14 cellular contexts compared by ENCODE assay signal in the genomic region with DNA sequence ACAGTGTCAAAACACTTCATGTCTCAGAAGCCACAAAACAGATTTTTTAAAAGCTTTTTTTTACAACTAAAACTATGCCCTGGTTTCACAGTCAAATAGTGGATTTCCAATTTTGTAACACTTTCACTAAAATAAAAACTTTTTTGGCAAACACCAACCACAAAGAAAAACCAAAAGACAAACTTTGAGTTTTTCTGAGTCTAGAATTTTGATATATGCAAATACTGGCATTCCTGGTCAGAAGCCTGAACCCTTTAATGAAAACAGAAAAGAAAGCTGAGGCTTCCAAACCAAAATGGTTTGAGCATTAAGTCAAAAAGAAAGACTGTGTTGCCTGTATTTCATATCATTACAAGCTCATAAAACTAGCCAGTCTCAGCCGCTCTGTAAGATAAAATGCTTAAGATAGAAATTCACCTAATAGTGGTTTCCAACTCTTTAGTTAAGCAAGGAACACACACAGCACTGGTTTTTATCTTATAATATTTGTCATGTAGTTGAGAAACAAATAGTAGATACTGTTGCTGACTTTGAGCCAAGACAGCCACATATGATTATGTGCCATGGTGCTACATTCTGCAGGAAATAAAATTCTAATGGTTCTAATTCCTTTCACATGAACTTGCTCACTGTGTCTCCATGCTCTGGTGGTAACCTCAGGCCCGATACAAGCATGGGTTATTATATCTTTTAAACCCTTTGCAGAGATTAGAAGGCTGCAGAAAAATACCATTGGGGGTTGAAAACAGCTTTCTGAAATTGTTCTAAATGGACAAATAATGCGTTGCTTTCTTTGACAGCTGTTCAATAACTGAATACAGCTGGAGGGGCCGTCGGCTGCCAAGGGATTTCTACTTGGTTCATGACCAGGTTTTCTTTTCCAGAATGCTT. TPM values are rescaled to one million over a fixed set of nuclear protein-coding genes. Genes with fewer than 3 reads are reported as not detected.
A peak's percentile ranks its signal among the peaks of the same experiment; 100 is the strongest.
DNase-seq lines count a peak whose midpoint lies in the region; ATAC-seq and TF ChIP-seq lines count a peak whose summit lies in the region.
"Had no signal": no experiment of that assay in that cellular context is flagged by ENCODE, and none has a peak within 500 bp of the region (broad histone marks: within the 10 kb centered on the region; RNA-seq: fewer than 3 reads in every experiment).

No MANE protein-coding gene starts in this region.

- H3K9me3 ChIP-seq in IMR-90 (ENCODE audit: control insufficient read depth, insufficient read depth, low read length) = no peaks in the 10 kb centered on the region
- H3K9me3 ChIP-seq in heart right ventricle = peaks cover 0 to 4% (median 0%) of the 10 kb centered on the region in 11 donors
- H3K9me3 ChIP-seq: spleen had no signal

- H2AFZ ChIP-seq in IMR-90 (replicated peaks; ENCODE audit: low read length, poor library complexity) = no peak overlapping the region

- POLR2A ChIA-PET in IMR-90 (lab: Charles Lee; ENCODE audit: unreplicated experiment) = no interaction called here
- POLR2A ChIA-PET in activated CD8-positive, alpha-beta T cell treated with anti-CD3 and anti-CD28 coated beads for 36 hours (lab: Charles Lee) = no interaction called here

- DNase-seq in IMR-90 (peak; percentile 48), astrocyte of the hippocampus (ENCODE audit: low read depth, low spot score) (peak; percentile 62), heart right ventricle (peak; percentile 41), KG1 (lab: John Stamatoyannopoulos, UW) (no peak)
- no peak for DNase-seq in activated CD8-positive, alpha-beta T cell treated with anti-CD3 and anti-CD28 coated beads for 36 hours
- no peak for DNase-seq in activated CD4-positive, alpha-beta T cell treated with anti-CD3 and anti-CD28 coated beads for 4 hours
- no peak for DNase-seq in stimulated activated CD4-positive, alpha-beta T cell treated with anti-CD3 and anti-CD28 coated beads, Interleukin-4, amount 100 ng/mL, for 1 hour
- DNase-seq: effector memory CD4-positive, alpha-beta T cell; NCI-H2029; spleen had no signal

- no peak overlapping the region for H4K8ac ChIP-seq in IMR-90 (ENCODE audit: low read depth in 2 of 2, low read length in 2 of 2)

- no peaks in the 10 kb centered on the region for H3K27me3 Mint-ChIP-seq in activated CD8-positive, alpha-beta T cell treated with anti-CD3 and anti-CD28 coated beads for 36 hours

- H3K27me3 ChIP-seq in IMR-90 (ENCODE audit: control insufficient read depth, insufficient read depth, low read length) (no peaks in the 10 kb centered on the region), heart right ventricle (no peaks in the 10 kb centered on the region), rectal smooth muscle tissue (ENCODE audit: control insufficient read depth, insufficient read depth, low read length) (no peaks in the 10 kb centered on the region)
- H3K27me3 ChIP-seq: spleen had no signal

- peaks cover 15 to 43% of the 10 kb centered on the region in 2 experiments for H3K79me1 ChIP-seq in IMR-90 (ENCODE audit: low read depth in 1 of 2, low read length in 2 of 2)

- ATAC-seq in IMR-90 (ENCODE audit: low read depth) = peak; percentile 70
- peak in 7 of 8 donors; percentile 37 to 57 (median 43) for ATAC-seq in heart right ventricle
- no peak for ATAC-seq in activated CD8-positive, alpha-beta T cell treated with anti-CD3 and anti-CD28 coated beads for 36 hours
- ATAC-seq: HCT116, WTC11 had no signal

- H4K5ac ChIP-seq in IMR-90 (ENCODE audit: low read depth, low read length) = no peak overlapping the region

- no peak overlapping the region for H3K4me2 ChIP-seq in IMR-90 (ENCODE audit: low read depth, low read length)

- H3K4ac ChIP-seq in IMR-90 (ENCODE audit: low read depth, low read length) = no peak overlapping the region

- dilution Hi-C loops in IMR-90 (cut with HindIII; ENCODE audit: low sequenced_read_pairs, unreplicated experiment) = no loop called here

- H2AK5ac ChIP-seq in IMR-90 (ENCODE audit: low read depth, low read length) = no peak overlapping the region

- H3K27ac ChIP-seq in IMR-90 (ENCODE audit: insufficient read depth, low read length) (no peak overlapping the region), heart right ventricle (peak overlapping the region in 5 of 10 donors; percentile 5 to 48 (median 14)), rectal smooth muscle tissue (ENCODE audit: low read depth, low read length) (peak overlapping the region; percentile 10)
- H3K27ac ChIP-seq: SK-N-MC, spleen had no signal

- H3K36me3 Mint-ChIP-seq in activated CD8-positive, alpha-beta T cell treated with anti-CD3 and anti-CD28 coated beads for 36 hours (ENCODE audit: low read depth) = no peaks in the 10 kb centered on the region

- H4K91ac ChIP-seq in IMR-90 (ENCODE audit: insufficient read depth, low read depth, low read length) = no peak overlapping the region

- in situ Hi-C loops in IMR-90 (cut with MboI; ENCODE audit: low sequenced_read_pairs) = no loop called here

- H3K56ac ChIP-seq in IMR-90 (ENCODE audit: extremely low read depth, insufficient read depth, low read length) = no peak overlapping the region

- TF ChIP-seq RAD21 in IMR-90 (IDR thresholded peaks at IDR 0.05; ENCODE audit: low read length) = no peak

- no peak overlapping the region for H2BK5ac ChIP-seq in IMR-90 (ENCODE audit: low read depth, low read length, poor library complexity, severe bottlenecking)

- H3K9ac ChIP-seq in IMR-90 (ENCODE audit: low read depth, low read length) (no peak overlapping the region), rectal smooth muscle tissue (ENCODE audit: low read length) (no peak overlapping the region)

- no peaks in the 10 kb centered on the region for H3K9me3 Mint-ChIP-seq in activated CD8-positive, alpha-beta T cell treated with anti-CD3 and anti-CD28 coated beads for 36 hours

- peaks cover 3% of the 10 kb centered on the region; the same call in 1 of the 2 replicates for H3K9me1 ChIP-seq in IMR-90 (ENCODE audit: insufficient read depth, low read length)

- no peak overlapping the region for H2AK9ac ChIP-seq in IMR-90 (replicated peaks; ENCODE audit: low read depth, low read length, poor library complexity)

- H3K27ac Mint-ChIP-seq in activated CD8-positive, alpha-beta T cell treated with anti-CD3 and anti-CD28 coated beads for 36 hours = no peak overlapping the region

- H3K23ac ChIP-seq in IMR-90 (ENCODE audit: low read depth, low read length) = no peak overlapping the region

- CTCF ChIA-PET in IMR-90 (lab: Yijun Ruan, JAX) = interaction anchor here (0.8 to 1.0 kb wide), 2 partner anchors 49 to 110 kb away, joined by 3 read pairs; a partner anchor contains a TSS
- CTCF ChIA-PET in activated CD8-positive, alpha-beta T cell treated with anti-CD3 and anti-CD28 coated beads for 36 hours (lab: Charles Lee) = interaction anchor here (0.7 kb wide), 1 partner anchor 1588 kb away, joined by 3 read pairs; no protein-coding TSS in a partner anchor

- H2BK120ac ChIP-seq in IMR-90 (ENCODE audit: low read depth, low read length) = no peak overlapping the region

- no peak overlapping the region for H3K18ac ChIP-seq in IMR-90 (ENCODE audit: low read depth, low read length)

- no TSS peak for BruUV-seq in IMR-90 (replicated peaks; lab: Mats Ljungman, UMichigan)

- H3K14ac ChIP-seq in IMR-90 (replicated peaks; ENCODE audit: low read depth, low read length) = no peak overlapping the region

- TF ChIP-seq POLR2A in IMR-90 (IDR thresholded peaks at IDR 0.05; ENCODE audit: low read depth, low read length) = no peak

- TF ChIP-seq CTCF in IMR-90 (conservative IDR thresholded peaks at IDR 0.05; ENCODE audit: low read depth, low read length) (no peak), heart right ventricle (IDR thresholded peaks at IDR 0.05) (no peak)
- no peak for TF ChIP-seq CTCF in activated CD8-positive, alpha-beta T cell treated with anti-CD3 and anti-CD28 coated beads for 36 hours (IDR thresholded peaks at IDR 0.05)

- peaks cover 13% of the 10 kb centered on the region for H3K4me1 Mint-ChIP-seq in activated CD8-positive, alpha-beta T cell treated with anti-CD3 and anti-CD28 coated beads for 36 hours (ENCODE audit: low read depth)

- no peak overlapping the region for H2BK15ac ChIP-seq in IMR-90 (ENCODE audit: low read depth, low read length)

- 0% methylated on average over 1 of the region's 5 CpGs; no CpG with 5 or more reads in 1 of the 2 experiments for WGBS in IMR-90 (ENCODE audit: extremely low coverage in 2 of 2, insufficient read length in 1 of 2), 2 experiments
- WGBS in heart right ventricle, 2 donors = 32 to 40% methylated on average over 5 of the region's 5 CpGs

- H3K4me3 ChIP-seq in IMR-90 (ENCODE audit: insufficient read depth, low read depth, low read length) (no peak overlapping the region), heart right ventricle (no peak overlapping the region), rectal smooth muscle tissue (ENCODE audit: low read length) (peak overlapping the region; percentile 11)
- H3K4me3 ChIP-seq: SK-N-MC, spleen had no signal

- peaks cover 14% of the 10 kb centered on the region; the same call in 1 of the 2 replicates for H4K20me1 ChIP-seq in IMR-90 (ENCODE audit: insufficient read depth, low read length)

- H2BK20ac ChIP-seq in IMR-90 (ENCODE audit: low read depth, low read length) = no peak overlapping the region

- H3K4me3 Mint-ChIP-seq in activated CD8-positive, alpha-beta T cell treated with anti-CD3 and anti-CD28 coated beads for 36 hours = no peak overlapping the region
- H3K4me3 Mint-ChIP-seq: WTC11 had no signal

- H3K36me3 ChIP-seq in IMR-90 (ENCODE audit: control insufficient read depth, insufficient read depth, low read length) = no peaks in the 10 kb centered on the region
- no peaks in the 10 kb centered on the region for H3K36me3 ChIP-seq in heart right ventricle
- no peaks in the 10 kb centered on the region for H3K36me3 ChIP-seq in rectal smooth muscle tissue (ENCODE audit: control insufficient read depth, insufficient read depth, low read length)
- H3K36me3 ChIP-seq: spleen had no signal

- intact Hi-C loops in IMR-90 (cut with micrococcal nuclease) = no loop called here
- intact Hi-C loops in heart right ventricle (cut with DNase I) = no loop called here
- intact Hi-C loops in activated CD8-positive, alpha-beta T cell treated with anti-CD3 and anti-CD28 coated beads for 36 hours (cut with micrococcal nuclease) = no loop called here

- H3K4me1 ChIP-seq in IMR-90 (ENCODE audit: control insufficient read depth, insufficient read depth, low read length) = peaks cover 3% of the 10 kb centered on the region
- H3K4me1 ChIP-seq in heart right ventricle = peaks cover 0 to 44% (median 15%) of the 10 kb centered on the region in 9 donors
- H3K4me1 ChIP-seq in rectal smooth muscle tissue (ENCODE audit: control insufficient read depth, insufficient read depth, low read length) = peaks cover 8% of the 10 kb centered on the region
- H3K4me1 ChIP-seq: spleen had no signal

TF ChIP-seq in IMR-90, 13 proteins besides CTCF, POLR2A, EP300 and RAD21 (continues in another document):
- no peak for TF ChIP-seq NFE2L2 (IDR thresholded peaks at IDR 0.05; ENCODE audit: low read depth, low read length)

RNA-seq across cellular contexts. Expression of a gene that starts 49.4 kb away (rescaled TPM):
- total RNA-seq in IMR-90 (2012; rRNA removed) (20.3 and 26.1 TPM in 2 replicates), heart right ventricle (10 to 100 TPM in 1 of 10 donors, 1 to 10 TPM in 9; 3.5 to 10.5 (median 6.8) TPM)
- polyA plus RNA-seq in IMR-90 (2012; rRNA removed) (28.1 and 30.6 TPM in 2 replicates), heart right ventricle (1 to 10 TPM; 4.8 to 7.7 TPM)
- polyA plus RNA-seq in IMR-90 (2012; cell fraction: cytosol; rRNA removed) = 25.0 and 34.3 TPM in 2 replicates
- 13.1 and 16.1 TPM in 2 replicates for polyA plus RNA-seq in IMR-90 (2012; cell fraction: nucleus; rRNA removed; ENCODE audit: low replicate concordance)
- total RNA-seq in activated CD8-positive, alpha-beta T cell treated with anti-CD3 and anti-CD28 coated beads for 36 hours = 1 to 10 TPM; 4.2 to 5.1 TPM

Comparison
In these comparisons a context has a peak if more than half of its experiments do, and no peak if none do; other contexts are left out.
1. DNase-seq: peak in IMR-90 (single experiment), astrocyte of the hippocampus (single experiment) and heart right ventricle (2 of 2); none in activated CD8-positive, alpha-beta T cell treated with anti-CD3 and anti-CD28 coated beads for 36 hours (single experiment), activated CD4-positive, alpha-beta T cell treated with anti-CD3 and anti-CD28 coated beads for 4 hours (0 of 2), KG1 (single experiment) and stimulated activated CD4-positive, alpha-beta T cell treated with anti-CD3 and anti-CD28 coated beads, Interleukin-4, amount 100 ng/mL, for 1 hour (single experiment).